10 cellular contexts compared by ENCODE assay signal in genomic region chr20:31719644-31720485, GRCh38. TPM values are rescaled to one million over a fixed set of nuclear protein-coding genes. Genes with fewer than 3 reads are reported as not detected.
DNase-seq lines count a peak whose midpoint lies in the region; ATAC-seq, FAIRE-seq and TF ChIP-seq lines count a peak whose summit lies in the region.
"Had no signal": no experiment of that assay in that cellular context is flagged by ENCODE, and none has a peak within 500 bp of the region (broad histone marks: within the 10 kb centered on the region; RNA-seq: fewer than 3 reads in every experiment).

No MANE protein-coding gene starts in this region.

- H3K36me3 Mint-ChIP-seq in nephron (ENCODE audit: low read depth), result peaks cover 58% of the 10 kb centered on the region

- peak overlapping the region; percentile 97 to 99 (median 99) for H3K27ac Mint-ChIP-seq in nephron

- no peak for ATAC-seq in HG03108 (IDR thresholded peaks at IDR 0.05; ENCODE audit: unreplicated experiment)

- H3K27me3 Mint-ChIP-seq in nephron (ENCODE audit: low read depth), result no peaks in the 10 kb centered on the region

- no peak for TF ChIP-seq CTCF in epithelial cell of esophagus (IDR thresholded peaks at IDR 0.05; ENCODE audit: insufficient read depth, low read depth, low read length, missing control alignments)
- no peak for TF ChIP-seq CTCF in nephron (IDR thresholded peaks at IDR 0.05; ENCODE audit: unreplicated experiment in 3 of 3)

- H3K4me3 ChIP-seq in epithelial cell of esophagus (ENCODE audit: low read length), result peak overlapping the region; percentile 88
- H3K4me3 ChIP-seq: cardiac muscle cell had no signal

- H3K9me3 Mint-ChIP-seq in nephron, result no peaks in the 10 kb centered on the region

- DNase-seq in NCI-H1092 treated with DMSO at 0.1 percent for 48 hours (lab: John Stamatoyannopoulos, UW) (peak; percentile 12), NCI-H1092 (lab: John Stamatoyannopoulos, UW) (no peak), RPMI7951 (ENCODE audit: low read depth) (peak; percentile 70), epithelial cell of esophagus (ENCODE audit: low read depth) (no peak), NCI-H2081 (lab: John Stamatoyannopoulos, UW) (no peak), GM19239 (ENCODE audit: insufficient read length, low spot score) (no peak)

- H3K4me1 Mint-ChIP-seq in nephron, result peaks cover 69% of the 10 kb centered on the region

- no peak for FAIRE-seq in GM19239 (lab: Jason Lieb, UNC)
- FAIRE-seq: A204.1 had no signal

- peak overlapping the region; percentile 94 to 97 (median 95) for H3K4me3 Mint-ChIP-seq in nephron

RNA-seq across cellular contexts. Expression of gene BCL2L1, which starts 2.8 kb away (rescaled TPM):
- 71.8 and 86.4 TPM in 2 replicates for total RNA-seq in RPMI7951 (2014; rRNA removed; shearing (Covaris generic))

RNA-seq across cellular contexts. Expression of gene TPX2, which starts 19.2 kb away (rescaled TPM):
- 293 and 312 TPM in 2 replicates for total RNA-seq in RPMI7951 (2014; rRNA removed; shearing (Covaris generic))

Comparison
In these comparisons a context has a peak if more than half of its experiments do, and no peak if none do; other contexts are left out.
1. DNase-seq: peak in NCI-H1092 treated with DMSO at 0.1 percent for 48 hours (single experiment) and RPMI7951 (single experiment); none in NCI-H1092 (single experiment), epithelial cell of esophagus (single experiment), NCI-H2081 (0 of 2) and GM19239 (single experiment).